In genomic region chr1:198935371-198935921, GRCh38 we compare ENCODE assay signal across 8 cellular contexts.
DNase-seq lines count a peak whose midpoint lies in the region; ATAC-seq and TF ChIP-seq lines count a peak whose summit lies in the region.

No MANE protein-coding gene starts in this region.

- H3K9me3 ChIP-seq in Peyer's patch, result no peaks in the 10 kb centered on the region
- H3K9me3 ChIP-seq in uterus, result no peaks in the 10 kb centered on the region

- no peaks in the 10 kb centered on the region for H3K4me1 ChIP-seq in Peyer's patch
- H3K4me1 ChIP-seq in uterus, result no peaks in the 10 kb centered on the region

- intact Hi-C loops in posterior cingulate gyrus (cut with DNase I), result loop anchor here (5.0 to 10.0 kb wide), 4 partner anchors 67 to 179 kb away; no protein-coding TSS in a partner anchor
- intact Hi-C loops in uterus (cut with DNase I; ENCODE audit: low total_unique reads), result no loop called here

- DNase-seq in COR-L47 (lab: John Stamatoyannopoulos, UW), result peak; percentile 98
- DNase-seq in KG1 (lab: John Stamatoyannopoulos, UW), result peak; percentile 27
- DNase-seq in Peyer's patch, result peak in 2 of 3 donors; percentile 66 to 74
- peak; percentile 85 for DNase-seq in activated effector memory CD4-positive, alpha-beta T cell treated with anti-CD3 and anti-CD28 coated beads, Interleukin-2, amount 50 U/mL, for 16 hours
- peak; percentile 99 for DNase-seq in glomerular visceral epithelial cell (ENCODE audit: extremely low spot score)
- DNase-seq in posterior cingulate gyrus, result peak; percentile 40 to 93 (median 63)
- DNase-seq in uterus, result peak; percentile 26 to 57

- H3K36me3 ChIP-seq in Peyer's patch (no peaks in the 10 kb centered on the region), uterus (no peaks in the 10 kb centered on the region)

- H3K4me3 ChIP-seq in Peyer's patch (peak overlapping the region in 3 of 4 donors; percentile 11 to 54 (median 43)), uterus (peak overlapping the region in 1 of 2 donors; percentile 42)

- peak overlapping the region in 3 of 4 donors; percentile 20 to 77 (median 28) for H3K27ac ChIP-seq in Peyer's patch
- H3K27ac ChIP-seq in uterus, result peak overlapping the region; percentile 18 to 64

- no peak for TF ChIP-seq CTCF in Peyer's patch (IDR thresholded peaks at IDR 0.05)
- TF ChIP-seq CTCF in uterus (IDR thresholded peaks at IDR 0.05), result no peak

- ATAC-seq in GM21576 (IDR thresholded peaks at IDR 0.05; ENCODE audit: unreplicated experiment), result peak; percentile 44

- H3K27me3 ChIP-seq in Peyer's patch (no peaks in the 10 kb centered on the region), uterus (no peaks in the 10 kb centered on the region)

- TF ChIP-seq POLR2A in Peyer's patch (IDR thresholded peaks at IDR 0.05), result no peak
- TF ChIP-seq POLR2A in uterus (IDR thresholded peaks at IDR 0.05), result no peak

Comparison
In these comparisons a context has a peak if more than half of its experiments do, and no peak if none do; other contexts are left out.
1. DNase-seq: peak in every context shown above with its lines; median percentile 99 in glomerular visceral epithelial cell; 98 in COR-L47; 85 in activated effector memory CD4-positive, alpha-beta T cell treated with anti-CD3 and anti-CD28 coated beads, Interleukin-2, amount 50 U/mL, for 16 hours; 70 in Peyer's patch; 63 in posterior cingulate gyrus; 42 in uterus; 27 in KG1.